Comparison of ENCODE assay signal across 8 cellular contexts in the genomic region with DNA sequence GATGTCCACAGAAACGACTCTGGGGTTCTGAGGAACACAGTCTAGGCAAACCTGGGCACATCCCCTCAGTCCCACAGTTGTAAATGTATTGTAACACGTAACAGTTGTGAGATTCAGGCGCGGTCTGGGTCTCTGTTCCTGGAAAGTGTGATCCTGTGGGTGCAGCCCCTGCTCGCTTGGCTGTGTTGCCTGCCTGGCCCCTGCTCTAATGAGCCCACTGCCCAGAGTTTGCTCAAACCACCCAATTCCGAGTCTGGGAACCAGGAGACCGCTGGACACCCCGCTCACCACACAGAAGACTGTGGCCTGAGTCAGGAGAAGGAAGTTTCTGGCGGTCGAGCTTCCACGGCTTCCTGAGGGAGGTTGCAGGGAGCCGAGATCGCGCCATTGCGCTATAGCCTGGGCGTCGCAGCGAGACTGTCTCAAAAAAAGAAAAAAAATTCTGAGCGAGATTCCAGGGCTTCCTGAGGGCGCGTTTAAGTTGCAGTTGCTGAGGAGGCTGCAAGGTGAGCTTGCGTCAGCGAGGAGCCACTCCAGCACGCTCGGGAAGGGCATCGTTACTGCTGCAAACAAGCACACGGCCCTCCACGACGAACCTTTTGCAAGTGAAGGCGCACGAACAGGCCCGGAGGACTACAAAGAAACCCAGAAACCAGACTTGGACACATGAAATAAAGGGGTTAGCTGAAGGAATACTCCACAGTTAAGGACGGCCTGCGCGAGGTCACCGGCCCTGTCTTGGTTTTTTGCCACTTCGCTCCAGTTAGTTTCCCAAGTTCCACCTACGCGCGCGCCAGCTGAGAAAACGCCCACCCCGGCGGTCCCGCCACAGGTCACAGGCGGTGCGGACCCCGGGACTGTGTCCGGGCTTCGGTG. TPM values are rescaled to one million over a fixed set of nuclear protein-coding genes. Genes with fewer than 3 reads are reported as not detected.
DNase-seq lines count a peak whose midpoint lies in the region; ATAC-seq and TF ChIP-seq lines count a peak whose summit lies in the region.

No MANE protein-coding gene starts in this region.

- intact Hi-C loops in prostate gland (cut with DNase I) (loop anchor here (5.0 to 10.0 kb wide), 3 partner anchors 35 to 348 kb away; partner anchors contain the start of genes FTCD, MCM3AP and YBEY), sciatic nerve (cut with DNase I) (no loop called here)

- peak overlapping the region; percentile 77 for H3K4me3 ChIP-seq in AG04449 (ENCODE audit: low read depth, low read length)
- H3K4me3 ChIP-seq in GM23338 = peak overlapping the region; percentile 98
- H3K4me3 ChIP-seq in fibroblast of villous mesenchyme (ENCODE audit: low read depth, low read length) = peak overlapping the region; percentile 79
- peak overlapping the region; percentile 95 to 100 for H3K4me3 ChIP-seq in prostate gland

- peaks cover 16% of the 10 kb centered on the region for H3K27me3 Mint-ChIP-seq in GM23338 (ENCODE audit: insufficient read depth, low read depth, poor library complexity)

- H4K20me1 ChIP-seq in GM23338 (replicated peaks; ENCODE audit: insufficient read depth) = peaks cover 25% of the 10 kb centered on the region

- peaks cover 39% of the 10 kb centered on the region for H3K36me3 Mint-ChIP-seq in GM23338 (ENCODE audit: low read depth)

- H3K4me1 ChIP-seq in GM23338 (ENCODE audit: insufficient read depth) (peaks cover 35% of the 10 kb centered on the region), prostate gland (replicated peaks) (peaks cover 12% of the 10 kb centered on the region)

- no peak for ATAC-seq in GM23338
- ATAC-seq in sciatic nerve = no peak

- H3K4me3 Mint-ChIP-seq in GM23338 = peak overlapping the region; percentile 97

- peaks cover 19% of the 10 kb centered on the region for H3F3A ChIP-seq in GM23338 (replicated peaks; ENCODE audit: low read depth)

- H3K9me3 ChIP-seq in prostate gland = no peaks in the 10 kb centered on the region

- TF ChIP-seq CTCF in AG04449 (IDR thresholded peaks at IDR 0.05; ENCODE audit: insufficient read depth, low read length, missing control alignments) (no peak), GM23338 (conservative IDR thresholded peaks at IDR 0.05; ENCODE audit: low read depth in 2 of 2) (no peak), fibroblast of villous mesenchyme (IDR thresholded peaks at IDR 0.05; ENCODE audit: insufficient read depth, low read depth, low read length) (no peak), prostate gland (IDR thresholded peaks at IDR 0.05) (no peak), GM10248 (IDR thresholded peaks at IDR 0.05; ENCODE audit: control extremely low read depth, extremely low read depth, low read depth, missing control alignments) (no peak)

- CTCF ChIA-PET in AG04449 (lab: Yijun Ruan, JAX) = interaction anchor here (1.0 to 1.7 kb wide), 2 partner anchors 92 to 179 kb away, joined by 4 read pairs; no protein-coding TSS in a partner anchor
- CTCF ChIA-PET in GM10248 (lab: Yijun Ruan, JAX) = interaction anchor here (1.3 to 1.4 kb wide), 2 partner anchors 22 to 41 kb away, joined by 3 read pairs; no protein-coding TSS in a partner anchor

- no peak for TF ChIP-seq POLR2A in prostate gland (IDR thresholded peaks at IDR 0.05)

- H3K79me2 ChIP-seq in GM23338 (replicated peaks; ENCODE audit: insufficient read depth) = peaks cover 52% of the 10 kb centered on the region

- peak overlapping the region; percentile 98 for H3K27ac Mint-ChIP-seq in GM23338

- no peaks in the 10 kb centered on the region for H3K9me2 ChIP-seq in GM23338 (ENCODE audit: insufficient read depth)

- peaks cover 41% of the 10 kb centered on the region for H3K4me1 Mint-ChIP-seq in GM23338

- POLR2A ChIA-PET in AG04449 (lab: Yijun Ruan, JAX) (interaction anchor here (1.9 kb wide), 1 partner anchor 36 kb away, joined by 4 read pairs; the partner anchor contains the start of gene YBEY), GM10248 (lab: Yijun Ruan, JAX) (interaction anchor here (0.6 kb wide), 2 partner anchors 9 to 58 kb away, joined by 3 to 4 read pairs; no protein-coding TSS in a partner anchor)

- WGBS in prostate gland = 9% methylated on average over 50 of the region's 50 CpGs

- no peak overlapping the region for H2AFZ ChIP-seq in GM23338

- H3K36me3 ChIP-seq in GM23338 (ENCODE audit: insufficient read depth) (peaks cover 6% of the 10 kb centered on the region; the same call in 1 of the 2 replicates), prostate gland (no peaks in the 10 kb centered on the region)

- H3K27ac ChIP-seq in GM23338 (ENCODE audit: low read depth) (peak overlapping the region; percentile 96), prostate gland (peak overlapping the region in 1 of 2 donors; percentile 35)

- peak overlapping the region; percentile 100 for H3K4me2 ChIP-seq in GM23338

- no peaks in the 10 kb centered on the region for H3K27me3 ChIP-seq in GM23338 (ENCODE audit: insufficient read depth)
- no peaks in the 10 kb centered on the region for H3K27me3 ChIP-seq in prostate gland (replicated peaks; ENCODE audit: insufficient read depth)

- DNase-seq in AG04449 (ENCODE audit: low read depth, low spot score) (no peak), GM23338 (ENCODE audit: low spot score) (peak; percentile 45), UCSD-AML1 (lab: John Stamatoyannopoulos, UW; ENCODE audit: unreplicated experiment) (peak; percentile 27), fibroblast of villous mesenchyme (ENCODE audit: low read depth) (peak; percentile 46), prostate gland (ENCODE audit: low spot score) (no peak), sciatic nerve (ENCODE audit: low spot score) (no peak), GM10248 (ENCODE audit: extremely low spot score) (no peak), 8988T (no peak)

- 0 out of 3 replicates have a peak, but pooled peaks cover 4% of the 10 kb centered on the region for H3K9me3 Mint-ChIP-seq in GM23338

TF ChIP-seq in GM23338, 12 proteins besides CTCF, POLR2A, EP300 and RAD21 (continues in another document):
- no peak for TF ChIP-seq ETS1 (IDR thresholded peaks at IDR 0.05)
- TF ChIP-seq, protein P1, sequence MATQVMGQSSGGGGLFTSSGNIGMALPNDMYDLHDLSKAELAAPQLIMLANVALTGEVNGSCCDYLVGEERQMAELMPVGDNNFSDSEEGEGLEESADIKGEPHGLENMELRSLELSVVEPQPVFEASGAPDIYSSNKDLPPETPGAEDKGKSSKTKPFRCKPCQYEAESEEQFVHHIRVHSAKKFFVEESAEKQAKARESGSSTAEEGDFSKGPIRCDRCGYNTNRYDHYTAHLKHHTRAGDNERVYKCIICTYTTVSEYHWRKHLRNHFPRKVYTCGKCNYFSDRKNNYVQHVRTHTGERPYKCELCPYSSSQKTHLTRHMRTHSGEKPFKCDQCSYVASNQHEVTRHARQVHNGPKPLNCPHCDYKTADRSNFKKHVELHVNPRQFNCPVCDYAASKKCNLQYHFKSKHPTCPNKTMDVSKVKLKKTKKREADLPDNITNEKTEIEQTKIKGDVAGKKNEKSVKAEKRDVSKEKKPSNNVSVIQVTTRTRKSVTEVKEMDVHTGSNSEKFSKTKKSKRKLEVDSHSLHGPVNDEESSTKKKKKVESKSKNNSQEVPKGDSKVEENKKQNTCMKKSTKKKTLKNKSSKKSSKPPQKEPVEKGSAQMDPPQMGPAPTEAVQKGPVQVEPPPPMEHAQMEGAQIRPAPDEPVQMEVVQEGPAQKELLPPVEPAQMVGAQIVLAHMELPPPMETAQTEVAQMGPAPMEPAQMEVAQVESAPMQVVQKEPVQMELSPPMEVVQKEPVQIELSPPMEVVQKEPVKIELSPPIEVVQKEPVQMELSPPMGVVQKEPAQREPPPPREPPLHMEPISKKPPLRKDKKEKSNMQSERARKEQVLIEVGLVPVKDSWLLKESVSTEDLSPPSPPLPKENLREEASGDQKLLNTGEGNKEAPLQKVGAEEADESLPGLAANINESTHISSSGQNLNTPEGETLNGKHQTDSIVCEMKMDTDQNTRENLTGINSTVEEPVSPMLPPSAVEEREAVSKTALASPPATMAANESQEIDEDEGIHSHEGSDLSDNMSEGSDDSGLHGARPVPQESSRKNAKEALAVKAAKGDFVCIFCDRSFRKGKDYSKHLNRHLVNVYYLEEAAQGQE (IDR thresholded peaks at IDR 0.05; ENCODE audit: unreplicated experiment) = no peak
- no peak for TF ChIP-seq CREB1 (CRISPR knock-in tag; IDR thresholded peaks at IDR 0.05; ENCODE audit: low read depth)
- no peak for TF ChIP-seq STAT1 (IDR thresholded peaks at IDR 0.05; ENCODE audit: unreplicated experiment)
- TF ChIP-seq ZNF114 (CRISPR knock-in tag; IDR thresholded peaks at IDR 0.05) = no peak

RNA-seq across cellular contexts. Expression of gene C21orf58, which starts 1.1 kb away (rescaled TPM):
- 14.9 and 17.7 TPM in 2 replicates for total RNA-seq in GM23338 (2014; rRNA removed; shearing (Covaris generic))
- polyA plus RNA-seq in GM23338 (2016; fragmentation: Nextera tagmentation; extraction: Ambion mirVana) = 22.4 and 23.9 TPM in 2 replicates
- 5.5 and 5.6 TPM in 2 replicates for total RNA-seq in fibroblast of villous mesenchyme
- 1 to 10 TPM; 4.0 to 8.9 TPM for total RNA-seq in prostate gland
- 4.4 TPM for total RNA-seq in sciatic nerve

RNA-seq across cellular contexts. Expression of gene PCNT, which starts 1.4 kb away (rescaled TPM):
- 38.4 and 39.6 TPM in 2 replicates for total RNA-seq in GM23338 (2014; rRNA removed; shearing (Covaris generic))
- 39.6 and 46.1 TPM in 2 replicates for polyA plus RNA-seq in GM23338 (2016; fragmentation: Nextera tagmentation; extraction: Ambion mirVana)
- total RNA-seq in fibroblast of villous mesenchyme (21.6 and 23.8 TPM in 2 replicates), prostate gland (10 to 100 TPM; 33.8 to 70.9 TPM), sciatic nerve (41.9 TPM)

RNA-seq across cellular contexts. Expression of gene YBEY, which starts 36.4 kb away (rescaled TPM):
- 31.8 and 33.0 TPM in 2 replicates for total RNA-seq in GM23338 (2014; rRNA removed; shearing (Covaris generic))
- polyA plus RNA-seq in GM23338 (2016; fragmentation: Nextera tagmentation; extraction: Ambion mirVana) = 28.1 and 34.0 TPM in 2 replicates
- total RNA-seq in fibroblast of villous mesenchyme = 10.3 and 10.4 TPM in 2 replicates
- total RNA-seq in prostate gland = 10 to 100 TPM; 28.5 to 30.0 TPM
- total RNA-seq in sciatic nerve = 12.7 TPM

RNA-seq across cellular contexts. Expression of gene MCM3AP, which starts 37.2 kb away (rescaled TPM):
- total RNA-seq in GM23338 (2014; rRNA removed; shearing (Covaris generic)) = 123 and 167 TPM in 2 replicates
- polyA plus RNA-seq in GM23338 (2016; fragmentation: Nextera tagmentation; extraction: Ambion mirVana) = 39.2 and 44.4 TPM in 2 replicates
- total RNA-seq in fibroblast of villous mesenchyme (60.9 and 67.6 TPM in 2 replicates), prostate gland (100 to 1,000 TPM; 107 to 120 TPM), sciatic nerve (103 TPM)

Comparison
In these comparisons a context has a peak if more than half of its experiments do, and no peak if none do; other contexts are left out.
1. DNase-seq: peak in GM23338 (single experiment), UCSD-AML1 (single experiment) and fibroblast of villous mesenchyme (single experiment); none in AG04449 (single experiment), prostate gland (single experiment), sciatic nerve (single experiment), GM10248 (single experiment) and 8988T (single experiment).
2. Peak in every context shown above with its lines, with median percentiles within 50 percentile points of each other: H3K4me3 ChIP-seq.